18 cellular contexts compared by ENCODE assay signal in the genomic region with DNA sequence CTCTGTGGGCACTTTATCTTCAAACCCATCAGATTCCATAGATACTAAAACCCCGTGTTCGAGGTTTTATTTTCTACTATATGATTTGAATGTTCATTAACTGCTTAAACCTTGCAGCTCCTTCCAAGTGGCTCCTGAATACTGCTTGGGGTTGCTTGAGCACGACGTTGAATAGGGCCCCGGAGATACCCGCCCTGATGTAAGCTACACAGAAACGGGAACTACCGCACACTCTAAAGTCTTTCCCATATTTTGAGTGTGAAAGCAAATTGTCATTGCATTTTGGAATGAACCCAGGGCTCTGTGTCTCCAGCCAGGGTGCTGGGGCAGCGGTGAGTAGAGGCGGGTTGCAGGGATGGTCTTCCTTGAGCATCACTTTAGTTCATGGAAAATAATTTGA. TPM values are rescaled to one million over a fixed set of nuclear protein-coding genes. Genes with fewer than 3 reads are reported as not detected.
DNase-seq lines count a peak whose midpoint lies in the region; ATAC-seq and TF ChIP-seq lines count a peak whose summit lies in the region.
"Had no signal": no experiment of that assay in that cellular context is flagged by ENCODE, and none has a peak within 500 bp of the region (broad histone marks: within the 10 kb centered on the region; RNA-seq: fewer than 3 reads in every experiment).

No MANE protein-coding gene starts in this region.

- intact Hi-C loops in dendritic cell treated with granulocyte-macrophage colony-stimulating factor and Interleukin-4, amounts not matched to agents 40 ng/mL and 50 ng/mL, for 4 days (cut with micrococcal nuclease): no loop called here
- intact Hi-C loops in upper lobe of right lung (cut with DNase I): no loop called here

- H3K4me1 ChIP-seq in upper lobe of right lung: no peaks in the 10 kb centered on the region
- H3K4me1 ChIP-seq: Caco-2 had no signal

- peaks cover 12% of the 10 kb centered on the region for H3K27me3 Mint-ChIP-seq in dendritic cell treated with granulocyte-macrophage colony-stimulating factor and Interleukin-4, amounts not matched to agents 40 ng/mL and 50 ng/mL, for 4 days
- peaks cover 10% of the 10 kb centered on the region for H3K27me3 Mint-ChIP-seq in glutamatergic neuron (ENCODE audit: unreplicated experiment)
- H3K27me3 Mint-ChIP-seq: CD4-positive, CD25-positive, alpha-beta regulatory T cell had no signal

- no peak overlapping the region for H3K4me3 ChIP-seq in upper lobe of right lung

- H3K27me3 ChIP-seq in upper lobe of right lung: no peaks in the 10 kb centered on the region

- no peaks in the 10 kb centered on the region for H3K9me3 Mint-ChIP-seq in dendritic cell treated with granulocyte-macrophage colony-stimulating factor and Interleukin-4, amounts not matched to agents 40 ng/mL and 50 ng/mL, for 4 days
- H3K9me3 Mint-ChIP-seq in glutamatergic neuron (ENCODE audit: unreplicated experiment): peaks cover 4% of the 10 kb centered on the region

- H3K36me3 ChIP-seq in upper lobe of right lung: no peaks in the 10 kb centered on the region

- peak overlapping the region; percentile 37 for H3K27ac Mint-ChIP-seq in dendritic cell treated with granulocyte-macrophage colony-stimulating factor and Interleukin-4, amounts not matched to agents 40 ng/mL and 50 ng/mL, for 4 days
- no peak overlapping the region for H3K27ac Mint-ChIP-seq in glutamatergic neuron (ENCODE audit: unreplicated experiment)
- H3K27ac Mint-ChIP-seq: CD4-positive, CD25-positive, alpha-beta regulatory T cell had no signal

- ATAC-seq in upper lobe of right lung (peak; percentile 56), SK-N-SH treated with all-trans-retinoic acid at 6 μM for 48 hours (no peak)

- no peaks in the 10 kb centered on the region for H3K36me3 Mint-ChIP-seq in dendritic cell treated with granulocyte-macrophage colony-stimulating factor and Interleukin-4, amounts not matched to agents 40 ng/mL and 50 ng/mL, for 4 days (ENCODE audit: low read depth)
- no peaks in the 10 kb centered on the region for H3K36me3 Mint-ChIP-seq in glutamatergic neuron (ENCODE audit: unreplicated experiment)
- H3K36me3 Mint-ChIP-seq: CD4-positive, CD25-positive, alpha-beta regulatory T cell had no signal

- H3K4me1 Mint-ChIP-seq in dendritic cell treated with granulocyte-macrophage colony-stimulating factor and Interleukin-4, amounts not matched to agents 40 ng/mL and 50 ng/mL, for 4 days (ENCODE audit: low read depth): peaks cover 19% of the 10 kb centered on the region
- H3K4me1 Mint-ChIP-seq in glutamatergic neuron (ENCODE audit: low read depth, unreplicated experiment): peaks cover 7% of the 10 kb centered on the region

- DNase-seq in activated CD8-positive, alpha-beta memory T cell treated with anti-CD3 and anti-CD28 coated beads for 24 hours: peak; percentile 38
- no peak for DNase-seq in activated CD8-positive, alpha-beta memory T cell treated with anti-CD3 and anti-CD28 coated beads, Interleukin-2, amount 50 U/mL, for 4 hours
- DNase-seq in Kasumi-1 (lab: John Stamatoyannopoulos, UW) (peak; percentile 14 to 28), upper lobe of right lung (no peak), glutamatergic neuron (no peak), RKO (ENCODE audit: low spot score) (no peak)
- DNase-seq: Caco-2; CD4-positive, CD25-positive, alpha-beta regulatory T cell; DMS53; Karpas-422; MM.1S; NCI-H1930; NCI-H2171 treated with DMSO at 0.1 percent for 48 hours; NCI-H510A treated with DMSO at 0.1 percent for 48 hours; SIG-M5 had no signal

- H3K27ac ChIP-seq in upper lobe of right lung: no peak overlapping the region

- H3K9me3 ChIP-seq in upper lobe of right lung: no peaks in the 10 kb centered on the region
- H3K9me3 ChIP-seq: Caco-2 had no signal

- TF ChIP-seq CTCF in upper lobe of right lung (IDR thresholded peaks at IDR 0.05) (no peak), glutamatergic neuron (IDR thresholded peaks at IDR 0.05; ENCODE audit: partially characterized antibody, unreplicated experiment) (no peak)

- no peak overlapping the region for H3K4me3 Mint-ChIP-seq in dendritic cell treated with granulocyte-macrophage colony-stimulating factor and Interleukin-4, amounts not matched to agents 40 ng/mL and 50 ng/mL, for 4 days
- H3K4me3 Mint-ChIP-seq in glutamatergic neuron (ENCODE audit: unreplicated experiment): no peak overlapping the region
- H3K4me3 Mint-ChIP-seq: CD4-positive, CD25-positive, alpha-beta regulatory T cell had no signal

TF ChIP-seq in SK-N-SH treated with all-trans-retinoic acid at 6 μM for 48 hours, 23 proteins besides CTCF, POLR2A, EP300 and RAD21:
- TF ChIP-seq GLIS3 (CRISPR knock-in tag; IDR thresholded peaks at IDR 0.05) (no peak), POU6F1 (CRISPR knock-in tag; IDR thresholded peaks at IDR 0.05; ENCODE audit: borderline replicate concordance, low read depth) (no peak), ZNF70 (CRISPR knock-in tag; IDR thresholded peaks at IDR 0.05) (no peak), RARB (CRISPR knock-in tag; IDR thresholded peaks at IDR 0.05) (no peak), SNAI2 (CRISPR knock-in tag; IDR thresholded peaks at IDR 0.05) (no peak)
- TF ChIP-seq, protein P1, sequence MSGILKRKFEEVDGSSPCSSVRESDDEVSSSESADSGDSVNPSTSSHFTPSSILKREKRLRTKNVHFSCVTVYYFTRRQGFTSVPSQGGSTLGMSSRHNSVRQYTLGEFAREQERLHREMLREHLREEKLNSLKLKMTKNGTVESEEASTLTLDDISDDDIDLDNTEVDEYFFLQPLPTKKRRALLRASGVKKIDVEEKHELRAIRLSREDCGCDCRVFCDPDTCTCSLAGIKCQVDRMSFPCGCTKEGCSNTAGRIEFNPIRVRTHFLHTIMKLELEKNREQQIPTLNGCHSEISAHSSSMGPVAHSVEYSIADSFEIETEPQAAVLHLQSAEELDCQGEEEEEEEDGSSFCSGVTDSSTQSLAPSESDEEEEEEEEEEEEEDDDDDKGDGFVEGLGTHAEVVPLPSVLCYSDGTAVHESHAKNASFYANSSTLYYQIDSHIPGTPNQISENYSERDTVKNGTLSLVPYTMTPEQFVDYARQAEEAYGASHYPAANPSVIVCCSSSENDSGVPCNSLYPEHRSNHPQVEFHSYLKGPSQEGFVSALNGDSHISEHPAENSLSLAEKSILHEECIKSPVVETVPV (CRISPR knock-in tag; IDR thresholded peaks at IDR 0.05): no peak
- TF ChIP-seq, protein P2, sequence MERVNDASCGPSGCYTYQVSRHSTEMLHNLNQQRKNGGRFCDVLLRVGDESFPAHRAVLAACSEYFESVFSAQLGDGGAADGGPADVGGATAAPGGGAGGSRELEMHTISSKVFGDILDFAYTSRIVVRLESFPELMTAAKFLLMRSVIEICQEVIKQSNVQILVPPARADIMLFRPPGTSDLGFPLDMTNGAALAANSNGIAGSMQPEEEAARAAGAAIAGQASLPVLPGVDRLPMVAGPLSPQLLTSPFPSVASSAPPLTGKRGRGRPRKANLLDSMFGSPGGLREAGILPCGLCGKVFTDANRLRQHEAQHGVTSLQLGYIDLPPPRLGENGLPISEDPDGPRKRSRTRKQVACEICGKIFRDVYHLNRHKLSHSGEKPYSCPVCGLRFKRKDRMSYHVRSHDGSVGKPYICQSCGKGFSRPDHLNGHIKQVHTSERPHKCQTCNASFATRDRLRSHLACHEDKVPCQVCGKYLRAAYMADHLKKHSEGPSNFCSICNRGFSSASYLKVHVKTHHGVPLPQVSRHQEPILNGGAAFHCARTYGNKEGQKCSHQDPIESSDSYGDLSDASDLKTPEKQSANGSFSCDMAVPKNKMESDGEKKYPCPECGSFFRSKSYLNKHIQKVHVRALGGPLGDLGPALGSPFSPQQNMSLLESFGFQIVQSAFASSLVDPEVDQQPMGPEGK (CRISPR knock-in tag; IDR thresholded peaks at IDR 0.05; ENCODE audit: borderline replicate concordance): no peak

RNA-seq across cellular contexts. Expression of gene HELT, which starts 59.5 kb away (rescaled TPM):
- total RNA-seq in upper lobe of right lung (0.49 TPM), glutamatergic neuron (ENCODE audit: unreplicated experiment) (not detected)
- total RNA-seq: Caco-2; CD4-positive, CD25-positive, alpha-beta regulatory T cell; RPMI7951 had no signal

Comparison
In these comparisons a context has a peak if more than half of its experiments do, and no peak if none do; other contexts are left out.
1. DNase-seq: peak in activated CD8-positive, alpha-beta memory T cell treated with anti-CD3 and anti-CD28 coated beads for 24 hours (single experiment) and Kasumi-1 (2 of 2); none in activated CD8-positive, alpha-beta memory T cell treated with anti-CD3 and anti-CD28 coated beads, Interleukin-2, amount 50 U/mL, for 4 hours (single experiment), upper lobe of right lung (single experiment), glutamatergic neuron (single experiment) and RKO (single experiment).